8 cellular contexts compared by ENCODE assay signal in the genomic region with DNA sequence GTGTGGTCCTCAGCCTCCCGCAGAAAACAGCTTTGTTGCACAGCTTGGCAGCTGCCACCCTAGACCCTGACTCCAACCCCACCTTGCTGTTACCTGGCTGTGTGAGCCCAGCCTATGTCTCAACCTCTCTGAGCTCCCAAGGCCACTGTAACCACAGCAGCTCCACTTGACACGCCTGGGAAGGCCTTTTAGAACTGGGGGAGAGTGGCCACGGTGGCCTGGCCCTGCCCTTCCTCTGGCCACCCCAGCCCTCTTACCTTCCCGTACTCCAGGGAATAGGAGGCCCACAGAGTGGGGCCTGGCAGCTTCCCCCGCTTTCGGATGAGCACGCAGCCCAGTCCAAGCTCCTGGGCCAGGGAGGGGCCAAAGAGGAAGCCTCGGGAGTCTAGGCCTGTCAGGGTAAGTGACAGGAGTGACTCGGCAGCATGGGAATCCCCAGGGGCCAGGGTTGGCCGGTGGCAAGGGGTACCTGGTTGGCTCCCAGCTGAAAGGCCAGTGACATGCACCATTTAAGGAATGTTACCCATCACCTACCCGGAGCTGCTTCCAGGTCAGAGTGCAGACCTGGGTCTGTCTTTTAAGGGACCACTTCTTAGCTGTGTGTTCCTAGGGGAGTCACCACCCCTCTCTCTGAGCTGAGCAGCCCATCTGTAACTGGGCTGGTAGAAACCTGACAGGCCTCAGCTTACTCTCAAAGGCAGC. TPM values are rescaled to one million over a fixed set of nuclear protein-coding genes. Genes with fewer than 3 reads are reported as not detected.
DNase-seq lines count a peak whose midpoint lies in the region; ATAC-seq and TF ChIP-seq lines count a peak whose summit lies in the region.

No MANE protein-coding gene starts in this region.

- DNase-seq in NCI-H82 (lab: John Stamatoyannopoulos, UW), result peak; percentile 52
- DNase-seq in NCI-H82 treated with DMSO at 0.1 percent for 48 hours (lab: John Stamatoyannopoulos, UW; ENCODE audit: unreplicated experiment), result no peak
- DNase-seq in RKO (ENCODE audit: low spot score), result peak; percentile 66
- no peak for DNase-seq in osteocyte (ENCODE audit: extremely low spot score, unreplicated experiment)
- DNase-seq in DMS153 treated with DMSO at 0.1 percent for 48 hours (lab: John Stamatoyannopoulos, UW; ENCODE audit: unreplicated experiment), result no peak
- DNase-seq in NCI-H345 treated with DMSO at 0.1 percent for 48 hours (lab: John Stamatoyannopoulos, UW; ENCODE audit: unreplicated experiment), result no peak

- H3K4me3 ChIP-seq in duodenal mucosa (ENCODE audit: low read depth in 1 of 2, low read length in 2 of 2), result peak overlapping the region; percentile 80

- no peaks in the 10 kb centered on the region for H3K27me3 ChIP-seq in duodenal mucosa (ENCODE audit: control insufficient read depth in 1 of 2, insufficient read depth in 2 of 2, low read length in 2 of 2)

- H3K4me1 ChIP-seq in duodenal mucosa (ENCODE audit: control insufficient read depth in 1 of 2, insufficient read depth in 2 of 2, low read length in 2 of 2), result peaks cover 15 to 26% of the 10 kb centered on the region in 2 donors

- no peak for TF ChIP-seq CTCF in osteocyte (IDR thresholded peaks at IDR 0.05)

- peak overlapping the region; percentile 88 for H3K4me3 Mint-ChIP-seq in osteocyte (ENCODE audit: unreplicated experiment)

- ATAC-seq in GM19324 (IDR thresholded peaks at IDR 0.05; ENCODE audit: low FRiP score, unreplicated experiment), result no peak

- peak overlapping the region; percentile 71 to 73 for H3K9ac ChIP-seq in duodenal mucosa (ENCODE audit: low read depth in 1 of 2, low read length in 2 of 2)

- H3K9me3 Mint-ChIP-seq in osteocyte (ENCODE audit: unreplicated experiment), result no peaks in the 10 kb centered on the region

- H3K27ac ChIP-seq in duodenal mucosa (ENCODE audit: low read depth, low read length), result no peak overlapping the region

- peak overlapping the region; percentile 89 for H3K27ac Mint-ChIP-seq in osteocyte (ENCODE audit: unreplicated experiment)

- peaks cover 8 to 28% of the 10 kb centered on the region in 2 donors for H3K36me3 ChIP-seq in duodenal mucosa (ENCODE audit: control insufficient read depth in 1 of 2, insufficient read depth in 2 of 2, low read length in 2 of 2)

- H3K36me3 Mint-ChIP-seq in osteocyte (ENCODE audit: unreplicated experiment), result no peaks in the 10 kb centered on the region

- no peaks in the 10 kb centered on the region for H3K9me3 ChIP-seq in duodenal mucosa (ENCODE audit: control insufficient read depth in 1 of 2, low read length in 2 of 2)

- H3K27me3 Mint-ChIP-seq in osteocyte (ENCODE audit: unreplicated experiment), result no peaks in the 10 kb centered on the region

- peaks cover 21% of the 10 kb centered on the region for H3K4me1 Mint-ChIP-seq in osteocyte (ENCODE audit: unreplicated experiment)

RNA-seq across cellular contexts. Expression of a gene that starts 1.4 kb away (rescaled TPM):
- total RNA-seq in osteocyte, result 77.1 and 83.9 TPM in 2 replicates

RNA-seq across cellular contexts. Expression of a gene that starts 6.7 kb away (rescaled TPM):
- 5.6 and 6.6 TPM in 2 replicates for total RNA-seq in osteocyte

RNA-seq across cellular contexts. Expression of a gene that starts 25.3 kb away (rescaled TPM):
- 165 and 174 TPM in 2 replicates for total RNA-seq in osteocyte

RNA-seq across cellular contexts. Expression of a gene that starts 46.4 kb away (rescaled TPM):
- total RNA-seq in osteocyte, result 47.0 and 51.5 TPM in 2 replicates

RNA-seq across cellular contexts. Expression of a gene that starts 46.6 kb away (rescaled TPM):
- 71.7 and 74.0 TPM in 2 replicates for total RNA-seq in osteocyte

Comparison
In these comparisons a context has a peak if more than half of its experiments do, and no peak if none do; other contexts are left out.
1. DNase-seq: peak in NCI-H82 (single experiment) and RKO (single experiment); none in NCI-H82 treated with DMSO at 0.1 percent for 48 hours (single experiment), osteocyte (single experiment), DMS153 treated with DMSO at 0.1 percent for 48 hours (single experiment) and NCI-H345 treated with DMSO at 0.1 percent for 48 hours (single experiment).